Comparison of ENCODE assay signal across 36 cellular contexts in genomic region chr1:7039590-7039989, GRCh38.
"Had no signal": no experiment of that assay in that cellular context is flagged by ENCODE, and none has a peak within 500 bp of the region (broad histone marks: within the 10 kb centered on the region; RNA-seq: fewer than 3 reads in every experiment).

No MANE protein-coding gene starts in this region.

- H3K4me1 ChIP-seq: adrenal gland, ascending aorta, body of pancreas, breast epithelium had no signal

- H3K27ac Mint-ChIP-seq: activated naive CD4-positive, alpha-beta T cell treated with anti-CD3 and anti-CD28 coated beads for 36 hours; activated naive CD4-positive, alpha-beta T cell treated with anti-CD3 and anti-CD28 coated beads, Interleukin-2, amount 10 ng/mL, durations not matched to agents 7 days and 5 days; activated naive CD4-positive, alpha-beta T cell treated with anti-CD3 and anti-CD28 coated beads, Interleukin-2, amount 50 U/mL, for 24 hours; activated naive CD4-positive, alpha-beta T cell treated with anti-CD3 and anti-CD28 coated beads, Interleukin-2, amount 50 U/mL, for 72 hours; activated naive CD8-positive, alpha-beta T cell; activated naive CD8-positive, alpha-beta T cell treated with anti-CD3 and anti-CD28 coated beads for 36 hours; activated naive CD8-positive, alpha-beta T cell treated with anti-CD3 and anti-CD28 coated beads, Interleukin-2, amount 10 ng/mL, durations not matched to agents 7 days and 5 days; activated naive CD8-positive, alpha-beta T cell treated with anti-CD3 and anti-CD28 coated beads, Interleukin-2, amount 50 U/mL, for 24 hours; activated T-cell treated with anti-CD3 and anti-CD28 coated beads, Interleukin-2, amount 50 U/mL, for 24 hours; activated T-cell treated with anti-CD3 and anti-CD28 coated beads, Interleukin-2, amount 50 U/mL, for 72 hours; activated T-helper 1 cell treated with anti-CD3 and anti-CD28 coated beads, Interleukin-12 subunit alpha, Interleukin-12 subunit beta, Interleukin-2, Interleukin-4 antibody, amounts not matched to agents 30 ng/mL and 10 ng/mL and 1 ng/mL, durations not matched to agents 14 hours and 24 hours and 36 hours; activated T-helper 17 cell treated with anti-CD3 and anti-CD28 coated beads, Interleukin-2, amount 50 U/mL, for 72 hours; activated T-helper 2 cell treated with anti-CD3 and anti-CD28 coated beads, Interferon-gamma antibody, Interleukin-2, Interleukin-4, amounts not matched to agents 10 μg/mL and 5 μg/mL and 100 μg/mL, durations not matched to agents 14 hours and 24 hours and 36 hours; brain had no signal

- H3K4me3 ChIP-seq: adrenal gland, ascending aorta, body of pancreas, breast epithelium, cardiac muscle cell had no signal

- H3K36me3 ChIP-seq: adrenal gland, ascending aorta, brain microvascular endothelial cell, breast epithelium, cardiac muscle cell had no signal

- H3K27ac ChIP-seq: adrenal gland, ascending aorta, body of pancreas, brain microvascular endothelial cell, breast epithelium, cardiac muscle cell had no signal

- H3K27me3 Mint-ChIP-seq: activated naive CD8-positive, alpha-beta T cell; brain had no signal

- DNase-seq: activated effector memory CD4-positive, alpha-beta T cell treated with anti-CD3 and anti-CD28 coated beads, Interleukin-2, amount 50 U/mL, for 16 hours; activated effector memory CD4-positive, alpha-beta T cell treated with Interleukin-2 at 50 U/mL for 16 hours; activated gamma-delta T cell; activated gamma-delta T cell treated with Interleukin-2 at 50 U/mL for 16 hours; activated naive CD4-positive, alpha-beta T cell treated with anti-CD3 and anti-CD28 coated beads for 36 hours; activated naive CD4-positive, alpha-beta T cell treated with anti-CD3 and anti-CD28 coated beads, Interleukin-2, amount 10 ng/mL, durations not matched to agents 7 days and 5 days; activated naive CD4-positive, alpha-beta T cell treated with anti-CD3 and anti-CD28 coated beads, Interleukin-2, amount 50 U/mL, for 16 hours; activated naive CD4-positive, alpha-beta T cell treated with Interleukin-2 at 50 U/mL for 16 hours; activated naive CD8-positive, alpha-beta T cell treated with anti-CD3 and anti-CD28 coated beads for 36 hours; activated naive CD8-positive, alpha-beta T cell treated with anti-CD3 and anti-CD28 coated beads, Interleukin-2, amount 10 ng/mL, durations not matched to agents 7 days and 5 days; activated naive CD8-positive, alpha-beta T cell treated with anti-CD3 and anti-CD28 coated beads, Interleukin-2, amount 50 U/mL, for 24 hours; activated T-cell treated with anti-CD3 and anti-CD28 coated beads, Interleukin-2, amount 50 U/mL, for 1 hour; activated T-cell treated with anti-CD3 and anti-CD28 coated beads, Interleukin-2, amount 50 U/mL, for 24 hours; activated T-cell treated with anti-CD3 and anti-CD28 coated beads, Interleukin-2, amount 50 U/mL, for 4 hours; activated T-cell treated with anti-CD3 and anti-CD28 coated beads, Interleukin-2, amount 50 U/mL, for 48 hours; activated T-cell treated with anti-CD3 and anti-CD28 coated beads, Interleukin-2, amount 50 U/mL, for 72 hours; adrenal gland; amniotic stem cell; amygdala; anterior cingulate cortex; aorta; body of pancreas; brain microvascular endothelial cell; central memory CD4-positive, alpha-beta T cell; cerebellar nuclear complex had no signal

- H3K4me3 Mint-ChIP-seq: activated naive CD4-positive, alpha-beta T cell treated with anti-CD3 and anti-CD28 coated beads for 36 hours; activated naive CD4-positive, alpha-beta T cell treated with anti-CD3 and anti-CD28 coated beads, Interleukin-2, amount 10 ng/mL, durations not matched to agents 7 days and 5 days; activated naive CD4-positive, alpha-beta T cell treated with anti-CD3 and anti-CD28 coated beads, Interleukin-2, amount 50 U/mL, for 24 hours; activated naive CD8-positive, alpha-beta T cell; activated naive CD8-positive, alpha-beta T cell treated with anti-CD3 and anti-CD28 coated beads for 36 hours; activated naive CD8-positive, alpha-beta T cell treated with anti-CD3 and anti-CD28 coated beads, Interleukin-2, amount 10 ng/mL, durations not matched to agents 7 days and 5 days; activated naive CD8-positive, alpha-beta T cell treated with anti-CD3 and anti-CD28 coated beads, Interleukin-2, amount 50 U/mL, for 24 hours; activated T-cell treated with anti-CD3 and anti-CD28 coated beads, Interleukin-2, amount 50 U/mL, for 24 hours; activated T-cell treated with anti-CD3 and anti-CD28 coated beads, Interleukin-2, amount 50 U/mL, for 4 hours; activated T-cell treated with anti-CD3 and anti-CD28 coated beads, Interleukin-2, amount 50 U/mL, for 72 hours; activated T-helper 1 cell treated with anti-CD3 and anti-CD28 coated beads, Interleukin-12 subunit alpha, Interleukin-12 subunit beta, Interleukin-2, Interleukin-4 antibody, amounts not matched to agents 30 ng/mL and 10 ng/mL and 1 ng/mL, durations not matched to agents 14 hours and 24 hours and 36 hours; activated T-helper 17 cell treated with anti-CD3 and anti-CD28 coated beads, Interleukin-2, amount 50 U/mL, for 72 hours; brain; central memory CD8-positive, alpha-beta T cell had no signal

- H3K36me3 Mint-ChIP-seq: activated naive CD4-positive, alpha-beta T cell treated with anti-CD3 and anti-CD28 coated beads, Interleukin-2, amount 10 ng/mL, durations not matched to agents 7 days and 5 days; activated naive CD4-positive, alpha-beta T cell treated with anti-CD3 and anti-CD28 coated beads, Interleukin-2, amount 50 U/mL, for 24 hours; activated naive CD4-positive, alpha-beta T cell treated with anti-CD3 and anti-CD28 coated beads, Interleukin-2, amount 50 U/mL, for 72 hours; activated naive CD8-positive, alpha-beta T cell; activated naive CD8-positive, alpha-beta T cell treated with anti-CD3 and anti-CD28 coated beads for 36 hours; activated naive CD8-positive, alpha-beta T cell treated with anti-CD3 and anti-CD28 coated beads, Interleukin-2, amount 10 ng/mL, durations not matched to agents 7 days and 5 days had no signal

- H3K9me3 Mint-ChIP-seq: activated naive CD4-positive, alpha-beta T cell treated with anti-CD3 and anti-CD28 coated beads, Interleukin-2, amount 10 ng/mL, durations not matched to agents 7 days and 5 days; activated naive CD4-positive, alpha-beta T cell treated with anti-CD3 and anti-CD28 coated beads, Interleukin-2, amount 50 U/mL, for 24 hours; activated naive CD4-positive, alpha-beta T cell treated with anti-CD3 and anti-CD28 coated beads, Interleukin-2, amount 50 U/mL, for 72 hours; activated naive CD8-positive, alpha-beta T cell treated with anti-CD3 and anti-CD28 coated beads for 36 hours; activated naive CD8-positive, alpha-beta T cell treated with anti-CD3 and anti-CD28 coated beads, Interleukin-2, amount 10 ng/mL, durations not matched to agents 7 days and 5 days; activated naive CD8-positive, alpha-beta T cell treated with anti-CD3 and anti-CD28 coated beads, Interleukin-2, amount 50 U/mL, for 24 hours; activated T-cell treated with anti-CD3 and anti-CD28 coated beads, Interleukin-2, amount 50 U/mL, for 24 hours; activated T-helper 1 cell treated with anti-CD3 and anti-CD28 coated beads, Interleukin-12 subunit alpha, Interleukin-12 subunit beta, Interleukin-2, Interleukin-4 antibody, amounts not matched to agents 30 ng/mL and 10 ng/mL and 1 ng/mL, durations not matched to agents 14 hours and 24 hours and 36 hours; activated T-helper 17 cell treated with anti-CD3 and anti-CD28 coated beads, Interleukin-2, amount 50 U/mL, for 72 hours; central memory CD8-positive, alpha-beta T cell had no signal

- H3K9me3 ChIP-seq: adrenal gland, ascending aorta, body of pancreas, breast epithelium had no signal

- H3K4me1 Mint-ChIP-seq: activated naive CD4-positive, alpha-beta T cell treated with anti-CD3 and anti-CD28 coated beads, Interleukin-2, amount 10 ng/mL, durations not matched to agents 7 days and 5 days; activated naive CD4-positive, alpha-beta T cell treated with anti-CD3 and anti-CD28 coated beads, Interleukin-2, amount 50 U/mL, for 24 hours; activated naive CD8-positive, alpha-beta T cell treated with anti-CD3 and anti-CD28 coated beads for 36 hours; activated naive CD8-positive, alpha-beta T cell treated with anti-CD3 and anti-CD28 coated beads, Interleukin-2, amount 10 ng/mL, durations not matched to agents 7 days and 5 days; activated naive CD8-positive, alpha-beta T cell treated with anti-CD3 and anti-CD28 coated beads, Interleukin-2, amount 50 U/mL, for 24 hours; activated T-helper 17 cell treated with anti-CD3 and anti-CD28 coated beads, Interleukin-2, amount 50 U/mL, for 72 hours; central memory CD8-positive, alpha-beta T cell had no signal

- H3K27me3 ChIP-seq: adrenal gland, ascending aorta, body of pancreas, brain microvascular endothelial cell, cardiac muscle cell had no signal
